15 cellular contexts compared by ENCODE assay signal in the genomic region with DNA sequence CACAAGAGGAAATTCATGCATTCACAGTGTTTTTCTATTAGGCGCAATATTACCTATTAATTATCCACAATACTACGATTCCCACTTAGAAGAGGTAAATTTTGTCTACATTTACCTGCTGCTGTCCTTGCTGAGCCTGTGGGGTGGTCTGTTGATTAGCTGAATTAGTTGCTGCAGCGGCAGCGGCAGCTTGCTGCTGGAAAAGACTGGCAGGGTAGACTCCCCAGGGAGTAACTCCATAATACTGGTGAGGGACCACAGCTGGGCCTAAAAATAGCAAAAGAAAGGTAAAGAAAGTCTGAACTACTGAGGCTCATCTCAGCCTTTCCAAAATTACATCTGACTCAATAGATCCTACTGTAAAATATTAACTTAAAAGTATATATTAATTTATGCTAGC.
A peak's percentile ranks its signal among the peaks of the same experiment; 100 is the strongest.
DNase-seq lines count a peak whose midpoint lies in the region; ATAC-seq and TF ChIP-seq lines count a peak whose summit lies in the region.
"Had no signal": no experiment of that assay in that cellular context is flagged by ENCODE, and none has a peak within 500 bp of the region (broad histone marks: within the 10 kb centered on the region; RNA-seq: fewer than 3 reads in every experiment).

No MANE protein-coding gene starts in this region.

- H3K27ac ChIP-seq in endodermal cell (ENCODE audit: low read depth, low read length) = no peak overlapping the region
- H3K27ac ChIP-seq: SK-N-MC had no signal

- ATAC-seq in omental fat pad (ENCODE audit: low FRiP score) = no peak
- ATAC-seq: Right ventricle myocardium inferior had no signal

- H3K9ac ChIP-seq in endodermal cell (ENCODE audit: extremely low read depth, low read length, poor library complexity, severe bottlenecking) = no peak overlapping the region

- WGBS in endodermal cell (ENCODE audit: insufficient coverage in 1 of 2, insufficient read length in 1 of 2), 2 experiments = 86 to 90% methylated on average over 3 to 4 of the region's 4 CpGs

- DNase-seq in NCI-H82 (lab: John Stamatoyannopoulos, UW) = peak; percentile 34
- DNase-seq in NCI-H82 treated with DMSO at 0.1 percent for 48 hours (lab: John Stamatoyannopoulos, UW; ENCODE audit: unreplicated experiment) = no peak
- peak; percentile 20 for DNase-seq in Caki2 (ENCODE audit: low read depth)
- DNase-seq in NCI-H2227 (lab: John Stamatoyannopoulos, UW; ENCODE audit: unreplicated experiment) = peak; percentile 21
- no peak for DNase-seq in nephron progenitor cell
- no peak for DNase-seq in omental fat pad (ENCODE audit: low spot score)
- DNase-seq in putamen (ENCODE audit: low spot score) = no peak
- DNase-seq in endodermal cell = no peak
- DNase-seq: CD4-positive, CD25-positive, alpha-beta regulatory T cell; MG63; NCI-H1092 treated with DMSO at 0.1 percent for 48 hours; NCI-H1694 treated with DMSO at 0.1 percent for 48 hours; NCI-H748 treated with DMSO at 0.1 percent for 48 hours had no signal

- no peaks in the 10 kb centered on the region for H3K9me3 ChIP-seq in endodermal cell (ENCODE audit: control insufficient read depth, low read length)
- H3K9me3 ChIP-seq: MG63 had no signal

- TF ChIP-seq CTCF in nephron progenitor cell (IDR thresholded peaks at IDR 0.05) = no peak
- no peak for TF ChIP-seq CTCF in omental fat pad (IDR thresholded peaks at IDR 0.05)
- no peak for TF ChIP-seq CTCF in endodermal cell (conservative IDR thresholded peaks at IDR 0.05)

- H3K27me3 Mint-ChIP-seq in nephron progenitor cell (ENCODE audit: low read depth, poor library complexity) = no peaks in the 10 kb centered on the region
- no peaks in the 10 kb centered on the region for H3K27me3 Mint-ChIP-seq in endodermal cell (ENCODE audit: insufficient read depth)
- H3K27me3 Mint-ChIP-seq: CD4-positive, CD25-positive, alpha-beta regulatory T cell had no signal

- H3K4me3 ChIP-seq in endodermal cell (ENCODE audit: low read length) = no peak overlapping the region
- H3K4me3 ChIP-seq: MG63, SK-N-MC had no signal

- H3K27me3 ChIP-seq in endodermal cell (ENCODE audit: control insufficient read depth, insufficient read depth, low read length, poor library complexity, severe bottlenecking) = no peaks in the 10 kb centered on the region
- H3K27me3 ChIP-seq: MG63 had no signal

- no peak overlapping the region for H3K4me3 Mint-ChIP-seq in nephron progenitor cell
- no peak overlapping the region for H3K4me3 Mint-ChIP-seq in endodermal cell

- H3K9me3 Mint-ChIP-seq in nephron progenitor cell = no peaks in the 10 kb centered on the region
- no peaks in the 10 kb centered on the region for H3K9me3 Mint-ChIP-seq in endodermal cell
- H3K9me3 Mint-ChIP-seq: CD4-positive, CD25-positive, alpha-beta regulatory T cell had no signal

- H3K36me3 ChIP-seq in endodermal cell (ENCODE audit: control insufficient read depth, insufficient read depth, low read length) = peaks cover 89% of the 10 kb centered on the region

- H3K4me1 ChIP-seq in endodermal cell (ENCODE audit: control insufficient read depth, insufficient read depth, low read length) = no peaks in the 10 kb centered on the region

- peaks cover 19% of the 10 kb centered on the region for H3K4me1 Mint-ChIP-seq in nephron progenitor cell
- H3K4me1 Mint-ChIP-seq in endodermal cell = peaks cover 3% of the 10 kb centered on the region

- H3K27ac Mint-ChIP-seq in nephron progenitor cell (peak overlapping the region; percentile 71), endodermal cell (no peak overlapping the region)

- peaks cover 84% of the 10 kb centered on the region for H3K36me3 Mint-ChIP-seq in nephron progenitor cell (ENCODE audit: low read depth)
- peaks cover 78% of the 10 kb centered on the region for H3K36me3 Mint-ChIP-seq in endodermal cell (ENCODE audit: low read depth)

- in situ Hi-C loops in Caki2 (cut with HindIII; ENCODE audit: low pct_unique_long_range_greater_than_20kb, low sequenced_read_pairs) = no loop called here

Comparison
In these comparisons a context has a peak if more than half of its experiments do, and no peak if none do; other contexts are left out.
1. DNase-seq: peak in NCI-H82 (single experiment), Caki2 (single experiment) and NCI-H2227 (single experiment); none in NCI-H82 treated with DMSO at 0.1 percent for 48 hours (single experiment), nephron progenitor cell (single experiment), omental fat pad (single experiment), putamen (single experiment) and endodermal cell (single experiment).